In the genomic region with DNA sequence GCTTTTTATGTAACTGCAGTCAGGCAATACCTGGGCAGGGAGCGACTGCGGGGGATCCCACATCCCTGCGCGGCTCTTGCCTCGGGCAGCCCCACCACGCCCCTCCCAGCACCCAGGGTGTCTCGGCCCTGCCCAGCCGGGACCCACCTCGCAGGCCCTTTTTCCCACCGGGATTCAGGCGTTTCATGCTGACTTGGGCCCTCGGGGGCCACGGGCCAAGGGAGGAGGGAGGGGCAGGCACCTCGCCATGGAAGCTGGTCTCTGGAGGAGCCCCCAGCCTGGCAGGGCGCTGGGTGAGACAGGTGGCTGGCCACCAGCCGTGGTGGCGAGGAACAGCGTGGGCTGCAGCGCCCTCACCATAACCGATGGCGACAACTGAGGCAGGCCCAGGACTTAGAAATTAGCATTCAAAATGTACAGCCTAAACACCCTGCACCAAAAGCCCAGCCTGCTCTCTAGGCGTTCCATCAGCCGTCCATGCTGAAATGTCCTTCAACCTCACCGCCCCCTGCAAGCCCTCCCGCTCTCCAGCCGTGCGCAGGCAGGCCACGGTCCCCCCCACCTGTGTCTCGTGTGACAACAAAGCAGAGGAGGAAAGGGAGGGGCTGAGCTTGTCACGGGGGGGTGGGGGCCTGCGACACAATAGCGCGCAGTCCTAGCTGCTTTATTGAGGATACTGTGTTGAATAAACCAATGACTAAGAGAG, we compare ENCODE assay signal across 15 cellular contexts. TPM values are rescaled to one million over a fixed set of nuclear protein-coding genes. Genes with fewer than 3 reads are reported as not detected.
DNase-seq lines count a peak whose midpoint lies in the region; ATAC-seq and TF ChIP-seq lines count a peak whose summit lies in the region.
"Had no signal": no experiment of that assay in that cellular context is flagged by ENCODE, and none has a peak within 500 bp of the region (broad histone marks: within the 10 kb centered on the region; RNA-seq: fewer than 3 reads in every experiment).

No MANE protein-coding gene starts in this region.

- H3K9me3 Mint-ChIP-seq in Calu3 (ENCODE audit: low read depth, unreplicated experiment): no peaks in the 10 kb centered on the region
- H3K9me3 Mint-ChIP-seq: IgD-negative memory B cell had no signal

- peaks cover 21% of the 10 kb centered on the region for H3K4me1 Mint-ChIP-seq in Calu3 (ENCODE audit: low read depth, unreplicated experiment)
- H3K4me1 Mint-ChIP-seq: B cell had no signal

- H3K9me3 ChIP-seq in BLaER1 treated with 17β-estradiol and CSF1 and Interleukin-3, amounts not matched to agents 10 nM and 100 nM (replicated peaks in 1 of 11): no peaks in the 10 kb centered on the region
- H3K9me3 ChIP-seq in PC-3 (ENCODE audit: low read length) (no peaks in the 10 kb centered on the region), mucosa of descending colon (no peaks in the 10 kb centered on the region), stomach (no peaks in the 10 kb centered on the region)

- peak; percentile 25 for ATAC-seq in PC-3
- ATAC-seq in mucosa of descending colon: peak; percentile 29
- no peak for ATAC-seq in GM21515 (IDR thresholded peaks at IDR 0.05; ENCODE audit: unreplicated experiment)
- ATAC-seq in HG02798 (IDR thresholded peaks at IDR 0.05; ENCODE audit: poor library complexity, unreplicated experiment): no peak

- H3K4me2 ChIP-seq in BLaER1 treated with 17β-estradiol and CSF1 and Interleukin-3, amounts not matched to agents 10 nM and 100 nM: peak overlapping the region; percentile 80 to 97 (median 91)
- peak overlapping the region; percentile 82 for H3K4me2 ChIP-seq in PC-3 (ENCODE audit: low read length)

- intact Hi-C loops in Calu3 (cut with micrococcal nuclease; ENCODE audit: unreplicated experiment) (loop anchor here (5.0 kb wide), 2 partner anchors 758 to 1038 kb away; no protein-coding TSS in a partner anchor), PC-3 (cut with micrococcal nuclease) (no loop called here), mucosa of descending colon (cut with DNase I, micrococcal nuclease) (loop anchor here (10.0 kb wide), 2 partner anchors 1040 to 1160 kb away; a partner anchor contains a TSS), stomach (cut with DNase I; ENCODE audit: low total_unique reads) (loop anchor here (5.0 to 10.0 kb wide), 2 partner anchors 1048 to 1160 kb away; a partner anchor contains a TSS)

- no peak for TF ChIP-seq POLR2A in stomach (IDR thresholded peaks at IDR 0.05)

- no peaks in the 10 kb centered on the region for H3F3A ChIP-seq in PC-3 (ENCODE audit: low read length, unreplicated experiment)

- peaks cover 17 to 25% (median 20%) of the 10 kb centered on the region in 10 experiments for H3K4me1 ChIP-seq in BLaER1 treated with 17β-estradiol and CSF1 and Interleukin-3, amounts not matched to agents 10 nM and 100 nM
- H3K4me1 ChIP-seq in PC-3 (ENCODE audit: insufficient read depth, low read length): peaks cover 39% of the 10 kb centered on the region
- H3K4me1 ChIP-seq in mucosa of descending colon (ENCODE audit: low read depth): peaks cover 5% of the 10 kb centered on the region
- H3K4me1 ChIP-seq in stomach: peaks cover 0 to 9% (median 6%) of the 10 kb centered on the region in 4 donors

- peak overlapping the region; percentile 67 for H3K4me3 Mint-ChIP-seq in Calu3 (ENCODE audit: low read depth, unreplicated experiment)
- H3K4me3 Mint-ChIP-seq: B cell, IgD-negative memory B cell had no signal

- no peak for TF ChIP-seq EP300 in stomach (IDR thresholded peaks at IDR 0.05)

- CTCF ChIA-PET in Calu3 (lab: Charles Lee): no interaction called here
- CTCF ChIA-PET in PC-3 (lab: Charles Lee): interaction anchor here (0.6 kb wide), 1 partner anchor 760 kb away, joined by 8 read pairs; no protein-coding TSS in a partner anchor

- H2AFZ ChIP-seq in PC-3 (ENCODE audit: low read length): peak overlapping the region; percentile 67
- H2AFZ ChIP-seq: GM23248 had no signal

- peaks cover 22 to 57% (median 39%) of the 10 kb centered on the region in 11 experiments for H3K27me3 ChIP-seq in BLaER1 treated with 17β-estradiol and CSF1 and Interleukin-3, amounts not matched to agents 10 nM and 100 nM
- H3K27me3 ChIP-seq in PC-3 (ENCODE audit: low read length) (peaks cover 20% of the 10 kb centered on the region), stomach (peaks cover 2 to 77% (median 35%) of the 10 kb centered on the region in 3 donors)

- peak overlapping the region in 6 of 10 experiments; percentile 13 to 57 (median 33); a peak in 9 of 20 replicates for H3K4me3 ChIP-seq in BLaER1 treated with 17β-estradiol and CSF1 and Interleukin-3, amounts not matched to agents 10 nM and 100 nM
- H3K4me3 ChIP-seq in PC-3 (ENCODE audit: low read length) (peak overlapping the region; percentile 59), mucosa of descending colon (no peak overlapping the region), stomach (no peak overlapping the region)
- H3K4me3 ChIP-seq: GM23248 had no signal

- no peaks in the 10 kb centered on the region for H3K9me2 ChIP-seq in PC-3 (replicated peaks; ENCODE audit: low read length)

- DNase-seq in Calu3 (no peak), PC-3 (no peak), mucosa of descending colon (no peak), stomach (no peak)
- DNase-seq: GM23248, NCI-H1092, NCI-H1694 treated with DMSO at 0.1 percent for 48 hours, NCI-H2171, NCI-H446 treated with DMSO at 0.1 percent for 48 hours, SHP77 treated with DMSO at 0.1 percent for 48 hours had no signal

- peaks cover 45% of the 10 kb centered on the region for H3K27me3 Mint-ChIP-seq in Calu3 (ENCODE audit: unreplicated experiment)

- H3K9ac ChIP-seq in BLaER1 treated with 17β-estradiol and CSF1 and Interleukin-3, amounts not matched to agents 10 nM and 100 nM: peak overlapping the region in 3 of 11 experiments; percentile 33 to 43 (median 34); a peak in 3 of 22 replicates
- H3K9ac ChIP-seq in PC-3 (ENCODE audit: low read length): no peak overlapping the region
- H3K9ac ChIP-seq: GM23248 had no signal

- TF ChIP-seq CTCF in Calu3 (IDR thresholded peaks at IDR 0.05; ENCODE audit: unreplicated experiment): no peak
- TF ChIP-seq CTCF in PC-3 (conservative IDR thresholded peaks at IDR 0.05; ENCODE audit: low read depth, low read length): no peak
- TF ChIP-seq CTCF in mucosa of descending colon (IDR thresholded peaks at IDR 0.05): no peak
- TF ChIP-seq CTCF in stomach (IDR thresholded peaks at IDR 0.05): no peak

- H3K36me3 Mint-ChIP-seq in Calu3 (ENCODE audit: insufficient read depth, unreplicated experiment): no peaks in the 10 kb centered on the region
- H3K36me3 Mint-ChIP-seq: IgD-negative memory B cell had no signal

- no peaks in the 10 kb centered on the region for H3K36me3 ChIP-seq in BLaER1 treated with 17β-estradiol and CSF1 and Interleukin-3, amounts not matched to agents 10 nM and 100 nM
- H3K36me3 ChIP-seq in PC-3 (ENCODE audit: low read depth, low read length) (no peaks in the 10 kb centered on the region), mucosa of descending colon (ENCODE audit: low read depth) (no peaks in the 10 kb centered on the region), stomach (no peaks in the 10 kb centered on the region)

- WGBS in stomach, 5 donors: 75 to 82% (median 78%) methylated on average over 29 to 33 of the region's 33 CpGs

- H3K27ac ChIP-seq in BLaER1 treated with 17β-estradiol and CSF1 and Interleukin-3, amounts not matched to agents 10 nM and 100 nM: no peak overlapping the region
- H3K27ac ChIP-seq in PC-3 (ENCODE audit: low read length): no peak overlapping the region
- H3K27ac ChIP-seq in stomach: no peak overlapping the region
- H3K27ac ChIP-seq: GM23248 had no signal

- no peak overlapping the region for H3K27ac Mint-ChIP-seq in Calu3 (ENCODE audit: unreplicated experiment)
- H3K27ac Mint-ChIP-seq: B cell, IgD-negative memory B cell had no signal

- BruUV-seq in Calu3 (replicated peaks; lab: Mats Ljungman, UMichigan): no TSS peak
- BruUV-seq in PC-3 (replicated peaks; lab: Mats Ljungman, UMichigan): no TSS peak

- POLR2A ChIA-PET in PC-3 (lab: Charles Lee; ENCODE audit: unreplicated experiment): no interaction called here

- peaks cover 0 to 8% (median 0%) of the 10 kb centered on the region in 11 experiments; a peak in 3 of 22 replicates for H4K20me1 ChIP-seq in BLaER1 treated with 17β-estradiol and CSF1 and Interleukin-3, amounts not matched to agents 10 nM and 100 nM
- no peaks in the 10 kb centered on the region for H4K20me1 ChIP-seq in PC-3 (ENCODE audit: low read length)

- H3K79me2 ChIP-seq in PC-3 (ENCODE audit: low read length): no peaks in the 10 kb centered on the region

RNA-seq across cellular contexts. Expression of a gene that starts 15.1 kb away (rescaled TPM):
- total RNA-seq in Calu3 (2022): 12.3 and 16.5 TPM in 2 replicates
- total RNA-seq in PC-3 (2014; rRNA removed): 7.3 and 12.0 TPM in 2 replicates
- 1 to 10 TPM; 1.1 to 1.7 (median 1.6) TPM for total RNA-seq in mucosa of descending colon
- total RNA-seq in stomach: 1 to 10 TPM; 2.0 to 8.3 (median 4.7) TPM
- polyA plus RNA-seq in stomach: 1 to 10 TPM in 1 of 3 donors, under 1 TPM in 2; 0.25 to 1.7 (median 0.31) TPM
- polyA plus RNA-seq: IgD-negative memory B cell had no signal

Comparison
In these comparisons a context has a peak if more than half of its experiments do, and no peak if none do; other contexts are left out.
1. H3K4me3 ChIP-seq: peak in BLaER1 treated with 17β-estradiol and CSF1 and Interleukin-3, amounts not matched to agents 10 nM and 100 nM (6 of 10) and PC-3 (single experiment); none in mucosa of descending colon (single experiment) and stomach (0 of 4).
2. ATAC-seq: peak in PC-3 (single experiment) and mucosa of descending colon (single experiment); none in GM21515 (single experiment) and HG02798 (single experiment).